Comparison of ENCODE assay signal across 14 cellular contexts in genomic region chr12:59383426-59383822, GRCh38.
A peak's percentile ranks its signal among the peaks of the same experiment; 100 is the strongest.
DNase-seq lines count a peak whose midpoint lies in the region; ATAC-seq and TF ChIP-seq lines count a peak whose summit lies in the region.
"Had no signal": no experiment of that assay in that cellular context is flagged by ENCODE, and none has a peak within 500 bp of the region (broad histone marks: within the 10 kb centered on the region; RNA-seq: fewer than 3 reads in every experiment).

No MANE protein-coding gene starts in this region.

- no TSS peak for BruUV-seq in mammary epithelial cell (replicated peaks; lab: Mats Ljungman, UMichigan)

- DNase-seq in CD1c-positive myeloid dendritic cell (ENCODE audit: extremely low spot score), result peak; percentile 11
- DNase-seq in NCI-H1694 treated with DMSO at 0.1 percent for 48 hours (lab: John Stamatoyannopoulos, UW), result peak; percentile 92
- DNase-seq in mammary epithelial cell, result peak; percentile 51
- DNase-seq in myocyte (ENCODE audit: low read depth), result peak; percentile 4
- DNase-seq in SHP77 (lab: John Stamatoyannopoulos, UW), result no peak
- DNase-seq in putamen (ENCODE audit: low spot score), result no peak
- DNase-seq in NCI-H2081 treated with DMSO at 0.1 percent for 48 hours (lab: John Stamatoyannopoulos, UW), result no peak
- DNase-seq: activated CD4-positive, alpha-beta T cell treated with anti-CD3 and anti-CD28 coated beads for 48 hours; activated T-cell treated with anti-CD3 and anti-CD28 coated beads, Interleukin-2, amount 50 U/mL, for 72 hours; effector memory CD4-positive, alpha-beta T cell; left ventricle myocardium superior had no signal

- no peak overlapping the region for H2AFZ ChIP-seq in mammary epithelial cell (ENCODE audit: low read depth, low read length)

- no peak for ATAC-seq in GM21381 (IDR thresholded peaks at IDR 0.05; ENCODE audit: unreplicated experiment)
- ATAC-seq: activated T-cell treated with anti-CD3 and anti-CD28 coated beads, Interleukin-2, amount 50 U/mL, for 72 hours; left ventricle myocardium superior; natural killer cell treated with Interleukin-12 subunit alpha and Interleukin-12 subunit beta and Interleukin-15 and Interleukin-18, amount 100 ng/mL, for 72 hours; sciatic nerve had no signal

- intact Hi-C loops in mammary epithelial cell (cut with micrococcal nuclease), result no loop called here

- peaks cover 6% of the 10 kb centered on the region for H3K4me1 ChIP-seq in mammary epithelial cell (ENCODE audit: insufficient read depth, low read length)

- H3K9ac ChIP-seq in mammary epithelial cell (ENCODE audit: insufficient read depth, low read length), result no peak overlapping the region

- H3K9me3 ChIP-seq in mammary epithelial cell (replicated peaks; ENCODE audit: insufficient read depth, low read length), result no peaks in the 10 kb centered on the region

- in situ Hi-C loops in mammary epithelial cell (cut with MboI; ENCODE audit: low sequenced_read_pairs in 2 of 2), result no loop called here

- no peak overlapping the region for H3K27ac ChIP-seq in mammary epithelial cell (ENCODE audit: insufficient read depth, low read depth, low read length)

- no peaks in the 10 kb centered on the region for H3K36me3 ChIP-seq in mammary epithelial cell (ENCODE audit: insufficient read depth, low read length)

- no peaks in the 10 kb centered on the region for H3K27me3 ChIP-seq in mammary epithelial cell (ENCODE audit: insufficient read depth, low read length)

- H3K4me2 ChIP-seq in mammary epithelial cell (ENCODE audit: insufficient read depth, low read depth, low read length), result peak overlapping the region; percentile 38

- CTCF ChIA-PET in mammary epithelial cell (lab: Charles Lee; ENCODE audit: low non-redundant PET), result no interaction called here

- dilution Hi-C loops in mammary epithelial cell (cut with HindIII; ENCODE audit: low sequenced_read_pairs), result no loop called here

- H3K4me3 ChIP-seq in mammary epithelial cell (replicated peaks in 1 of 3; ENCODE audit: insufficient read depth in 1 of 3, low read depth in 2 of 3, low read length in 3 of 3), result no peak overlapping the region

- no peaks in the 10 kb centered on the region for H3K79me2 ChIP-seq in mammary epithelial cell (ENCODE audit: insufficient read depth, low read length)

- H4K20me1 ChIP-seq in mammary epithelial cell (ENCODE audit: insufficient read depth, low read length), result no peaks in the 10 kb centered on the region

- TF ChIP-seq CTCF in mammary epithelial cell (conservative IDR thresholded peaks at IDR 0.05 in 1 of 2, IDR thresholded peaks at IDR 0.05 in 1 of 2; ENCODE audit: extremely low read depth in 1 of 2, insufficient read depth in 1 of 2, low read depth in 1 of 2, low read length in 2 of 2), result no peak

Comparison
In these comparisons a context has a peak if more than half of its experiments do, and no peak if none do; other contexts are left out.
1. DNase-seq: peak in CD1c-positive myeloid dendritic cell (single experiment), NCI-H1694 treated with DMSO at 0.1 percent for 48 hours (single experiment), mammary epithelial cell (single experiment) and myocyte (single experiment); none in SHP77 (0 of 2), putamen (single experiment) and NCI-H2081 treated with DMSO at 0.1 percent for 48 hours (single experiment).